In the genomic region with DNA sequence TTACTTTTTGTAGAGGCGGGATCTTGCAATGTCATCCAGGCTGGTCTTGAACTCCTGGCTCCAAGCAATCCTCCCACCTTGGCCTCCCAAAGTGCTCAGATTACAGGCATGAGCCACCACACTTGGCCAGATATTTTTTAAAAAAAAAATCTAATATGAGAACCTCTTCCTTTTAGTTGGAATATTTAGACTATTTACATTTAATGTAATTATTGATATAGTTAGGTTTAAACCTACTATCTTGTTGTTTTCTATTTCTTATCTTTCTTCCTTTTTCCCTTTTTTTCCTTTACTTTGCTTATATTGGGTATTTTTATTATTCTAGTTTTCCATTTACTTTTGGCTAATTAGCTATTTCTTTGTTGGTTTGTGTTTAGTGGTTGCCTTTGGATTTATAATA, we compare ENCODE assay signal across 21 cellular contexts.
A peak's percentile ranks its signal among the peaks of the same experiment; 100 is the strongest.
DNase-seq lines count a peak whose midpoint lies in the region; ATAC-seq, FAIRE-seq and TF ChIP-seq lines count a peak whose summit lies in the region.
"Had no signal": no experiment of that assay in that cellular context is flagged by ENCODE, and none has a peak within 500 bp of the region (broad histone marks: within the 10 kb centered on the region; RNA-seq: fewer than 3 reads in every experiment).

No MANE protein-coding gene starts in this region.

- no peaks in the 10 kb centered on the region for H3K4me1 ChIP-seq in K562 (replicated peaks in 1 of 2; ENCODE audit: control insufficient read depth in 2 of 2, insufficient read depth in 2 of 2, low read length in 2 of 2)
- H3K4me1 ChIP-seq: A549; BLaER1 treated with 17β-estradiol and CSF1 and Interleukin-3, amounts not matched to agents 10 nM and 100 nM; Caco-2 had no signal

- TF ChIP-seq RAD21 in K562 (CRISPR knock-in tag; conservative IDR thresholded peaks at IDR 0.05 in 1 of 2, IDR thresholded peaks at IDR 0.05 in 1 of 2): no peak

- H3K9me3 ChIP-seq in K562 (replicated peaks; ENCODE audit: control insufficient read depth, insufficient read depth, low read depth, low read length): peaks cover 4% of the 10 kb centered on the region; the same call in 1 of the 2 replicates

- H3K4me2 ChIP-seq in K562 (ENCODE audit: insufficient read depth, low read length): no peak overlapping the region
- H3K4me2 ChIP-seq: A549; BLaER1 treated with 17β-estradiol and CSF1 and Interleukin-3, amounts not matched to agents 10 nM and 100 nM had no signal

- BruUV-seq in K562 (replicated peaks; lab: Mats Ljungman, UMichigan): no TSS peak

- no peak overlapping the region for H3K9ac ChIP-seq in K562 (ENCODE audit: insufficient read depth in 1 of 2, low read depth in 2 of 2, low read length in 2 of 2)
- H3K9ac ChIP-seq: BLaER1 treated with 17β-estradiol and CSF1 and Interleukin-3, amounts not matched to agents 10 nM and 100 nM had no signal

- H3K36me3 Mint-ChIP-seq in activated T-cell treated with anti-CD3 and anti-CD28 coated beads, Interleukin-2, amount 50 U/mL, for 72 hours (ENCODE audit: insufficient read depth in 2 of 2): peaks cover 8 to 13% of the 10 kb centered on the region in 2 donors

- no peak overlapping the region for H3K27ac ChIP-seq in K562 (ENCODE audit: extremely low read depth, low read depth, low read length)
- H3K27ac ChIP-seq: A549; BLaER1 treated with 17β-estradiol and CSF1 and Interleukin-3, amounts not matched to agents 10 nM and 100 nM; C4-2B had no signal

- peak overlapping the region; percentile 69 for H3K27ac Mint-ChIP-seq in activated T-cell treated with anti-CD3 and anti-CD28 coated beads, Interleukin-2, amount 50 U/mL, for 72 hours
- H3K27ac Mint-ChIP-seq: B cell; CD4-positive, alpha-beta T cell; CD8-positive, alpha-beta T cell had no signal

- no peak for ATAC-seq in activated T-cell treated with anti-CD3 and anti-CD28 coated beads, Interleukin-2, amount 50 U/mL, for 72 hours (replicated peaks in 1 of 2)
- ATAC-seq in K562 (no peak), HG03159 (IDR thresholded peaks at IDR 0.05; ENCODE audit: unreplicated experiment) (no peak), HG02938 (IDR thresholded peaks at IDR 0.05; ENCODE audit: unreplicated experiment) (no peak)
- ATAC-seq: A549; CD8-positive, alpha-beta T cell had no signal

- H4K20me1 ChIP-seq in K562 (replicated peaks; ENCODE audit: control insufficient read depth, insufficient read depth, low read length): no peaks in the 10 kb centered on the region
- H4K20me1 ChIP-seq: BLaER1 treated with 17β-estradiol and CSF1 and Interleukin-3, amounts not matched to agents 10 nM and 100 nM had no signal

- POLR2A ChIA-PET in K562 (lab: Yijun Ruan, JAX): no interaction called here

- in situ Hi-C loops in K562 (cut with MboI): no loop called here

- no peaks in the 10 kb centered on the region for H3K27me3 Mint-ChIP-seq in activated T-cell treated with anti-CD3 and anti-CD28 coated beads, Interleukin-2, amount 50 U/mL, for 72 hours (ENCODE audit: low read depth)
- H3K27me3 Mint-ChIP-seq: CD4-positive, alpha-beta T cell had no signal

- peak; percentile 23 for FAIRE-seq in A204.1 (lab: Jason Lieb, UNC)
- FAIRE-seq in K562 (lab: Jason Lieb, UNC): no peak
- FAIRE-seq: A549, D721Med, G401.6, GM12891 had no signal

- H3K36me3 ChIP-seq in K562 (ENCODE audit: control insufficient read depth, insufficient read depth, low read length): no peaks in the 10 kb centered on the region

- WGBS in K562 (ENCODE audit: insufficient coverage, low coverage, missing lambda C conversion rate): 17% methylated on average over 1 of the region's 1 CpG

- no peaks in the 10 kb centered on the region for H3K79me2 ChIP-seq in K562 (ENCODE audit: control insufficient read depth, insufficient read depth, low read length)

- H3K9me1 ChIP-seq in K562 (ENCODE audit: control insufficient read depth, insufficient read depth, low read length): no peaks in the 10 kb centered on the region

- TF ChIP-seq EP300 in K562 (IDR thresholded peaks at IDR 0.05; ENCODE audit: low read length): no peak

- no peak overlapping the region for H2AFZ ChIP-seq in K562 (ENCODE audit: low read depth, low read length)

- CTCF ChIA-PET in K562 (lab: Yijun Ruan, JAX; ENCODE audit: low intra/inter-chr PET ratio): no interaction called here

- no peak for TF ChIP-seq POLR2A in K562 (conservative IDR thresholded peaks at IDR 0.05)

- peaks cover 7 to 11% of the 10 kb centered on the region in 2 donors for H3K9me3 Mint-ChIP-seq in activated T-cell treated with anti-CD3 and anti-CD28 coated beads, Interleukin-2, amount 50 U/mL, for 72 hours

- no peak for DNase-seq in activated T-cell treated with anti-CD3 and anti-CD28 coated beads, Interleukin-2, amount 50 U/mL, for 72 hours
- no peak for DNase-seq in activated T-cell treated with anti-CD3 and anti-CD28 coated beads, Interleukin-2, amount 50 U/mL, for 1 hour
- DNase-seq in K562 (ENCODE audit: extremely low read depth in 1 of 4, low spot score in 3 of 4): no peak
- DNase-seq: 8988T; AML-193; Caco-2; Calu3; CD4-positive, alpha-beta T cell; CD8-positive, alpha-beta T cell; DMS79 treated with DMSO at 0.1 percent for 48 hours; GF-D8 had no signal

- H3K4me1 Mint-ChIP-seq in activated T-cell treated with anti-CD3 and anti-CD28 coated beads, Interleukin-2, amount 50 U/mL, for 72 hours (ENCODE audit: low read depth): peaks cover 5% of the 10 kb centered on the region
- H3K4me1 Mint-ChIP-seq: B cell had no signal

- no peaks in the 10 kb centered on the region; a peak in 1 of 5 replicates for H3K27me3 ChIP-seq in K562 (ENCODE audit: control insufficient read depth in 2 of 2, insufficient read depth in 2 of 2, low read length in 2 of 2)
- H3K27me3 ChIP-seq: BLaER1 treated with 17β-estradiol and CSF1 and Interleukin-3, amounts not matched to agents 10 nM and 100 nM had no signal

- no peak overlapping the region for H3K4me3 Mint-ChIP-seq in activated T-cell treated with anti-CD3 and anti-CD28 coated beads, Interleukin-2, amount 50 U/mL, for 72 hours
- H3K4me3 Mint-ChIP-seq: B cell; CD4-positive, alpha-beta T cell; CD8-positive, alpha-beta T cell had no signal

- TF ChIP-seq CTCF in K562 (IDR thresholded peaks at IDR 0.05 in 2 of 3, conservative IDR thresholded peaks at IDR 0.05 in 1 of 3; ENCODE audit: insufficient read depth in 2 of 3, low read depth in 1 of 3, low read length in 3 of 3): no peak

- intact Hi-C loops in K562 (cut with micrococcal nuclease): no loop called here

- no peak overlapping the region for H3K4me3 ChIP-seq in K562
- H3K4me3 ChIP-seq: A549; BLaER1 treated with 17β-estradiol and CSF1 and Interleukin-3, amounts not matched to agents 10 nM and 100 nM had no signal

TF ChIP-seq in K562, 482 proteins besides CTCF, POLR2A, EP300 and RAD21:
- no peak for TF ChIP-seq BRD4 (IDR thresholded peaks at IDR 0.05)
- no peak for TF ChIP-seq NELFE (IDR thresholded peaks at IDR 0.05; ENCODE audit: insufficient read depth, insufficient read length)
- TF ChIP-seq TAF1 (IDR thresholded peaks at IDR 0.05; ENCODE audit: control insufficient read depth, extremely low read depth, insufficient read depth, low read length, severe bottlenecking): no peak
- no peak for TF ChIP-seq HLTF (IDR thresholded peaks at IDR 0.05)
- TF ChIP-seq MTF1 (CRISPR knock-in tag; IDR thresholded peaks at IDR 0.05; ENCODE audit: borderline replicate concordance): no peak
- TF ChIP-seq ZNF717 (CRISPR knock-in tag; IDR thresholded peaks at IDR 0.05): no peak
- TF ChIP-seq, protein P1, sequence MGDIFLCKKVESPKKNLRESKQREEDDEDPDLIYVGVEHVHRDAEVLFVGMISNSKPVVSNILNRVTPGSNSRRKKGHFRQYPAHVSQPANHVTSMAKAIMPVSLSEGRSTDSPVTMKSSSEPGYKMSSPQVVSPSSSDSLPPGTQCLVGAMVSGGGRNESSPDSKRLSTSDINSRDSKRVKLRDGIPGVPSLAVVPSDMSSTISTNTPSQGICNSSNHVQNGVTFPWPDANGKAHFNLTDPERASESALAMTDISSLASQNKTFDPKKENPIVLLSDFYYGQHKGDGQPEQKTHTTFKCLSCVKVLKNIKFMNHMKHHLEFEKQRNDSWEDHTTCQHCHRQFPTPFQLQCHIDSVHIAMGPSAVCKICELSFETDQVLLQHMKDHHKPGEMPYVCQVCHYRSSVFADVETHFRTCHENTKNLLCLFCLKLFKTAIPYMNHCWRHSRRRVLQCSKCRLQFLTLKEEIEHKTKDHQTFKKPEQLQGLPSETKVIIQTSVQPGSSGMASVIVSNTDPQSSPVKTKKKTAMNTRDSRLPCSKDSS (IDR thresholded peaks at IDR 0.05; ENCODE audit: low read depth, partially characterized antibody): peak; percentile 48
- TF ChIP-seq ZNF507 (tag; conservative IDR thresholded peaks at IDR 0.05): peak; percentile 99
- TF ChIP-seq RUNX1 (IDR thresholded peaks at IDR 0.05; ENCODE audit: low read depth): no peak
- TF ChIP-seq, protein P2, sequence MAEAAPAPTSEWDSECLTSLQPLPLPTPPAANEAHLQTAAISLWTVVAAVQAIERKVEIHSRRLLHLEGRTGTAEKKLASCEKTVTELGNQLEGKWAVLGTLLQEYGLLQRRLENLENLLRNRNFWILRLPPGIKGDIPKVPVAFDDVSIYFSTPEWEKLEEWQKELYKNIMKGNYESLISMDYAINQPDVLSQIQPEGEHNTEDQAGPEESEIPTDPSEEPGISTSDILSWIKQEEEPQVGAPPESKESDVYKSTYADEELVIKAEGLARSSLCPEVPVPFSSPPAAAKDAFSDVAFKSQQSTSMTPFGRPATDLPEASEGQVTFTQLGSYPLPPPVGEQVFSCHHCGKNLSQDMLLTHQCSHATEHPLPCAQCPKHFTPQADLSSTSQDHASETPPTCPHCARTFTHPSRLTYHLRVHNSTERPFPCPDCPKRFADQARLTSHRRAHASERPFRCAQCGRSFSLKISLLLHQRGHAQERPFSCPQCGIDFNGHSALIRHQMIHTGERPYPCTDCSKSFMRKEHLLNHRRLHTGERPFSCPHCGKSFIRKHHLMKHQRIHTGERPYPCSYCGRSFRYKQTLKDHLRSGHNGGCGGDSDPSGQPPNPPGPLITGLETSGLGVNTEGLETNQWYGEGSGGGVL (CRISPR knock-in tag; IDR thresholded peaks at IDR 0.05): no peak
- TF ChIP-seq ZNF354B (CRISPR knock-in tag; IDR thresholded peaks at IDR 0.05): peak; percentile 44; the same call in 1 of the 2 replicates
- no peak for TF ChIP-seq IRF2 (CRISPR knock-in tag; IDR thresholded peaks at IDR 0.05)
- TF ChIP-seq, protein P3, sequence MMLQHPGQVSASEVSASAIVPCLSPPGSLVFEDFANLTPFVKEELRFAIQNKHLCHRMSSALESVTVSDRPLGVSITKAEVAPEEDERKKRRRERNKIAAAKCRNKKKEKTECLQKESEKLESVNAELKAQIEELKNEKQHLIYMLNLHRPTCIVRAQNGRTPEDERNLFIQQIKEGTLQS (IDR thresholded peaks at IDR 0.05): no peak
- TF ChIP-seq, protein P3 (CRISPR knock-in tag; conservative IDR thresholded peaks at IDR 0.05): no peak
